8 cellular contexts compared by ENCODE assay signal in the genomic region with DNA sequence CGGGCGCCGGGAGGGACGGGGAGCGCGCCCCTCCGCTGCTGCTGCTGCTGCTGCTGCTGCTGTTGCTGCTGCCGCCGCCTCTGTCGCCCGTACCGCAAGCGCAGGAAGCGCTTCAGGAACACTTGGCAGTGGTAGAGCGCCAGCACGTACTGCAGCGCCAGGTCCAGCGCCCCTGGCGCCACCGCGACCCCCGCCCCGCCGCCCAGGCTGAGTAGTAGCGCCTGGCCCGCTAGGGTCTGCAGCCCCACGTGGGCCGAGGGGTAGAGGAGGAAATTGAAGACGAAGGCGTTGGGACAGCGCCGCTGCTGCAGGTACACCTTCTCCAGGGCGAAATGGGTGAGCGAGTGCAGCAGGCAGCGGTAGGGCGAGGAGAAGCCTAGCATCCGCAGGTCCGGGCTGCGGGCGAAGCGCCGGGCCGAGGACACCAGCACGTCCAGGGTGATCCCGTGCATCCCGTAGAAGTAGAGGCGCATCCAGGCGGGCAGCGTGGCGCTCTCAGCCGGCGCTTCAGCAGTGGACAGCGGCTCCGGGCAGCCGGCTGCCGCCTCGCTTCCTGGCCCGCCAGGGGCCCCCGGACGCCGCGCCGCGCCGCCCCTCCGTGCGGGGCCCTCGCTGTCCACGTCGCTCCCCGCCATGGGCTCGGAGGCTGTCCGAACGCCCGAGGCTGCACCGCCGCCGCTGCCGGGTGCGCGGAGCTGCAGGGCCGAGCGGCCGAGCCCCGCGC.
DNase-seq lines count a peak whose midpoint lies in the region; ATAC-seq and TF ChIP-seq lines count a peak whose summit lies in the region.

TSS of gene TMEM229A (minus strand) at position 699 of the 724 bp plus-strand sequence. CDS start at position 635, 64 bp downstream.

- TF ChIP-seq CTCF in C4-2B (conservative IDR thresholded peaks at IDR 0.05) (peak; percentile 19), brain microvascular endothelial cell (IDR thresholded peaks at IDR 0.05; ENCODE audit: low read depth, low read length, missing control alignments) (no peak)

- H3K36me3 ChIP-seq in brain microvascular endothelial cell (replicated peaks): no peaks in the 10 kb centered on the region
- H3K36me3 ChIP-seq in iPS-20b (ENCODE audit: insufficient read depth, low read depth, low read length): no peaks in the 10 kb centered on the region

- peaks cover 35% of the 10 kb centered on the region for H3K27me3 ChIP-seq in brain microvascular endothelial cell (replicated peaks)
- peaks cover 43% of the 10 kb centered on the region for H3K27me3 ChIP-seq in iPS-20b (ENCODE audit: insufficient read depth, low read length)

- H3K4me1 ChIP-seq in iPS-20b (ENCODE audit: insufficient read depth, low read length): 0 out of 2 replicates have a peak, but pooled peaks cover 6% of the 10 kb centered on the region

- peak; percentile 17 for DNase-seq in NCI-H2227 treated with DMSO at 0.1 percent for 48 hours (lab: John Stamatoyannopoulos, UW)
- peak; percentile 30 for DNase-seq in brain microvascular endothelial cell
- no peak for DNase-seq in skeletal muscle cell (ENCODE audit: low read depth)

- H3K27ac ChIP-seq in C4-2B (no peak within 1 kb of the TSS), brain microvascular endothelial cell (no peak within 1 kb of the TSS), iPS-20b (ENCODE audit: low read length) (no peak within 1 kb of the TSS)

- no peaks in the 10 kb centered on the region for H3K9me3 ChIP-seq in iPS-20b (ENCODE audit: insufficient read depth, low read depth, low read length)

- H3K4me3 ChIP-seq in brain microvascular endothelial cell (ENCODE audit: low read depth, low read length): peak within 1 kb of the TSS; percentile 47
- peak within 1 kb of the TSS; percentile 73 for H3K4me3 ChIP-seq in iPS-20b (ENCODE audit: low read length)
- H3K4me3 ChIP-seq in skeletal muscle cell (ENCODE audit: low read depth, low read length): peak within 1 kb of the TSS; percentile 30

- peak within 1 kb of the TSS; percentile 26; the same call in 1 of the 2 replicates for H3K9ac ChIP-seq in iPS-20b (ENCODE audit: low read depth, low read length)

- in situ Hi-C loops in brain microvascular endothelial cell (cut with HindIII; ENCODE audit: low pct_ligation_motif_present, low sequenced_read_pairs): no loop called here

- peak; percentile 58 for ATAC-seq in GM19395 (IDR thresholded peaks at IDR 0.05; ENCODE audit: unreplicated experiment)
- ATAC-seq in HG02623 (IDR thresholded peaks at IDR 0.05; ENCODE audit: unreplicated experiment): no peak
- no peak for ATAC-seq in HG03469 (IDR thresholded peaks at IDR 0.05; ENCODE audit: unreplicated experiment)
